21 cellular contexts compared by ENCODE assay signal in genomic region chr19:34067861-34068271, GRCh38.
A peak's percentile ranks its signal among the peaks of the same experiment; 100 is the strongest.
DNase-seq lines count a peak whose midpoint lies in the region; ATAC-seq, FAIRE-seq and TF ChIP-seq lines count a peak whose summit lies in the region.
"Had no signal": no experiment of that assay in that cellular context is flagged by ENCODE, and none has a peak within 500 bp of the region (broad histone marks: within the 10 kb centered on the region; RNA-seq: fewer than 3 reads in every experiment).

No MANE protein-coding gene starts in this region.

- DNase-seq in ELR (ENCODE audit: low read depth) (peak; percentile 83), M059J (ENCODE audit: low read depth) (peak; percentile 88), fibroblast of mammary gland (ENCODE audit: low read depth) (peak; percentile 5), urothelium cell line (ENCODE audit: low spot score) (peak; percentile 84), midbrain (lab: John Stamatoyannopoulos, UW) (no peak), pons (ENCODE audit: low spot score) (no peak)
- DNase-seq: activated B cell treated with CpG ODN at 0.5 μM for 24 hours; activated CD8-positive, alpha-beta memory T cell treated with anti-CD3 and anti-CD28 coated beads for 24 hours; activated naive CD8-positive, alpha-beta T cell treated with anti-CD3 and anti-CD28 coated beads, Interleukin-2, amount 10 ng/mL, durations not matched to agents 7 days and 5 days; cortex of kidney; NCI-H2081 treated with DMSO at 0.1 percent for 48 hours; NCI-H510A treated with DMSO at 0.1 percent for 48 hours; occipital lobe; SIG-M5; stimulated activated CD4-positive, alpha-beta T cell treated with anti-CD3 and anti-CD28 coated beads, Interleukin-2, amount 100 ng/mL, for 24 hours; stomach; uterus had no signal

- H3K4me3 ChIP-seq in fibroblast of mammary gland (ENCODE audit: control insufficient read depth, low read depth, low read length): no peak overlapping the region
- H3K4me3 ChIP-seq: BLaER1 treated with 17β-estradiol and CSF1 and Interleukin-3, amounts not matched to agents 10 nM and 100 nM; breast epithelium; gastroesophageal sphincter; stomach; uterus had no signal

- peak; percentile 71 for FAIRE-seq in urothelium cell line (lab: Jason Lieb, UNC)

- ATAC-seq in GM19455 (IDR thresholded peaks at IDR 0.05; ENCODE audit: unreplicated experiment): no peak
- ATAC-seq: gastroesophageal sphincter had no signal

- no peak for TF ChIP-seq CTCF in fibroblast of mammary gland (conservative IDR thresholded peaks at IDR 0.05; ENCODE audit: control insufficient read depth, insufficient read depth, low read depth, low read length)

Comparison
In these comparisons a context has a peak if more than half of its experiments do, and no peak if none do; other contexts are left out.
1. DNase-seq: peak in ELR (single experiment), M059J (single experiment), fibroblast of mammary gland (single experiment) and urothelium cell line (single experiment); none in midbrain (single experiment) and pons (single experiment).